ENCODE assay signal across 28 cellular contexts in the genomic region with DNA sequence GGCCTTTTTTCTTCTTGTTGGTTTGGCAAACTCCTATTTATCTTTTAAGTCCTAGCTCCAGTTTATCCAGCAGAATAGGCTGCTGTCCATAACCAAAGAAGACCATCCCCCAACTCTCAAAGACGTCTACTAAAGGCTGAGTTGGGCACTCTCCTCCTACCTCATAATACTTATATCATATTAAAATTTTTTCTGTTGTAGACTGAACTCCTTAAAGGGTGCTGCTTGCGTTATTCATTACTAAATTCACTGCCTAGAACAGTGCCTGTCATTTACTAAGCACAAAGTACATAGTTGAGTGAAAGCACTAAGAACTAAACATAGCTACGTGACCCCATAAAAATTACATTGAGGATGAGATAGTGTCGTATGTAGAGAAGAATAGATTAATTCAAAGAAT.
"Had no signal": no experiment of that assay in that cellular context is flagged by ENCODE, and none has a peak within 500 bp of the region (broad histone marks: within the 10 kb centered on the region; RNA-seq: fewer than 3 reads in every experiment).

No MANE protein-coding gene starts in this region.

- FAIRE-seq: islet of Langerhans, kidney, pancreas had no signal

- H3K4me3 ChIP-seq: left lung, lower lobe of right lung, pancreas, prostate gland, skin epidermis, suprapubic skin, thoracic aorta, tibial artery, uterus had no signal

- DNase-seq: hippocampal formation; immature natural killer cell; kidney; left colon; left lung; lower lobe of right lung; mammary epithelial cell; mesenchymal stem cell; naive thymus-derived CD8-positive, alpha-beta T cell; pancreas; posterior cingulate gyrus; retina; right cardiac atrium; stimulated activated CD4-positive, alpha-beta T cell treated with anti-CD3 and anti-CD28 coated beads, Interleukin-12 subunit alpha, Interleukin-12 subunit beta, amount 100 ng/mL, for 4 hours; stimulated activated CD4-positive, alpha-beta T cell treated with anti-CD3 and anti-CD28 coated beads, Interleukin-15, amount 100 ng/mL, for 24 hours; stimulated activated CD4-positive, alpha-beta T cell treated with anti-CD3 and anti-CD28 coated beads, Interleukin-2, amount 100 ng/mL, for 24 hours; stimulated activated CD4-positive, alpha-beta T cell treated with anti-CD3 and anti-CD28 coated beads, Interleukin-4, amount 100 ng/mL, for 1 hour; stimulated activated naive CD4-positive, alpha-beta T cell; tibial artery; trophoblast cell; uterus had no signal

- H3K27ac ChIP-seq: left lung, lower lobe of right lung, pancreas, prostate gland, skin epidermis, suprapubic skin, thoracic aorta, tibial artery, uterus had no signal

- H3K9me3 Mint-ChIP-seq: immature natural killer cell; naive thymus-derived CD8-positive, alpha-beta T cell; stimulated activated naive CD8-positive, alpha-beta T cell treated with anti-CD3 and anti-CD28 coated beads, Interleukin-15, Interleukin-2, amounts not matched to agents 100 ng/mL and 50 ng/mL, for 24 hours had no signal

- H3K9me3 ChIP-seq: left lung, lower lobe of right lung, pancreas, prostate gland, suprapubic skin, thoracic aorta, tibial artery, uterus had no signal

- H3K27me3 ChIP-seq: left lung, pancreas, suprapubic skin, tibial artery, uterus had no signal

- H3K27ac Mint-ChIP-seq: stimulated activated naive CD8-positive, alpha-beta T cell treated with anti-CD3 and anti-CD28 coated beads, Interleukin-15, Interleukin-2, amounts not matched to agents 100 ng/mL and 50 ng/mL, for 24 hours had no signal

- ATAC-seq: left colon; left lung; lower lobe of right lung; naive thymus-derived CD8-positive, alpha-beta T cell; pancreas; right cardiac atrium; sciatic nerve had no signal

- H3K36me3 ChIP-seq: prostate gland, uterus had no signal

- H3K4me3 Mint-ChIP-seq: immature natural killer cell; naive thymus-derived CD8-positive, alpha-beta T cell; stimulated activated naive CD8-positive, alpha-beta T cell treated with anti-CD3 and anti-CD28 coated beads, Interleukin-15, Interleukin-2, amounts not matched to agents 100 ng/mL and 50 ng/mL, for 24 hours had no signal

- H3K27me3 Mint-ChIP-seq: naive thymus-derived CD8-positive, alpha-beta T cell; stimulated activated naive CD8-positive, alpha-beta T cell treated with anti-CD3 and anti-CD28 coated beads, Interleukin-15, Interleukin-2, amounts not matched to agents 100 ng/mL and 50 ng/mL, for 24 hours had no signal

- H3K4me1 ChIP-seq: pancreas, prostate gland had no signal
